In the genomic region with DNA sequence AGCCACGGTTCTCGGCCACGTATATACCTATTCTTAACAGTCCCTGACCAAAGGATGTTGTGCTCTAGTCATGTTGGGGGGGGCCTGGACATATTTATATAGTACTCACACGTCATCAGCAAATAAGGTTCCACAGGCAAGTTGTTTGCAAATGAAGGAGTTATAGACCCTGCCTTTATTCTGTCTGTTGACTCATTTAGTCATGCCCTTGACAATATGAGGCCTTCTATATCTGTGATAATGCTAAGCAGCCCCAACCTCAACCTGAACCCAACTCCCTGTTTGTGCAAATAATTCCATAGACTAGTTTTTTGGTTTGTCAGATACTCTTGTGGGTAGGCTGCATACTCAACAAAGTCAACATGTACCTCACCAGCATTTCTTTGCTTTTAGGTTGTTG, we compare ENCODE assay signal across 19 cellular contexts. TPM values are rescaled to one million over a fixed set of nuclear protein-coding genes. Genes with fewer than 3 reads are reported as not detected.
DNase-seq lines count a peak whose midpoint lies in the region; ATAC-seq, FAIRE-seq and TF ChIP-seq lines count a peak whose summit lies in the region.
"Had no signal": no experiment of that assay in that cellular context is flagged by ENCODE, and none has a peak within 500 bp of the region (broad histone marks: within the 10 kb centered on the region; RNA-seq: fewer than 3 reads in every experiment).

No MANE protein-coding gene starts in this region.

- H3K4me3 ChIP-seq in HepG2 (replicated peaks in 1 of 3; ENCODE audit: insufficient read depth in 1 of 3, low read depth in 2 of 3, low read length in 3 of 3) (no peak overlapping the region), right lobe of liver (no peak overlapping the region), trophoblast cell (ENCODE audit: low read depth, low read length) (no peak overlapping the region), aorta (ENCODE audit: low read length in 2 of 2) (peak overlapping the region in 1 of 2 donors; percentile 14)
- H3K4me3 ChIP-seq: GM23338 had no signal

- H3K4me1 ChIP-seq in HepG2 (ENCODE audit: insufficient read depth, low read length), result peaks cover 7% of the 10 kb centered on the region; the same call in 1 of the 2 replicates
- no peaks in the 10 kb centered on the region for H3K4me1 ChIP-seq in right lobe of liver
- H3K4me1 ChIP-seq in trophoblast cell (ENCODE audit: control insufficient read depth in 1 of 2, insufficient read depth in 2 of 2, low read length in 2 of 2), result no peaks in the 10 kb centered on the region
- H3K4me1 ChIP-seq in aorta (ENCODE audit: control insufficient read depth in 1 of 2, insufficient read depth in 2 of 2, low read length in 2 of 2), result no peaks in the 10 kb centered on the region

- no peak; the same call in 2 of the 3 replicates for ATAC-seq in HepG2
- no peak for ATAC-seq in right lobe of liver
- ATAC-seq in aorta (ENCODE audit: low FRiP score), result no peak
- ATAC-seq in GM18868 (IDR thresholded peaks at IDR 0.05; ENCODE audit: unreplicated experiment), result no peak
- ATAC-seq: GM23338 had no signal

- no peak for TF ChIP-seq RAD21 in HepG2 (CRISPR knock-in tag; IDR thresholded peaks at IDR 0.05)

- POLR2A ChIA-PET in HepG2 (lab: Yijun Ruan, JAX), result no interaction called here

- no peak overlapping the region for H2BK120ac ChIP-seq in trophoblast cell (ENCODE audit: insufficient read depth, low read length, poor library complexity)

- H3K4me2 ChIP-seq in HepG2 (ENCODE audit: low read depth, low read length) (no peak overlapping the region), trophoblast cell (ENCODE audit: low read length) (no peak overlapping the region)
- H3K4me2 ChIP-seq: GM23338 had no signal

- TF ChIP-seq EP300 in HepG2 (IDR thresholded peaks at IDR 0.05; ENCODE audit: low read depth in 2 of 2, low read length in 2 of 2) (no peak), HepG2 (CRISPR knock-in tag; IDR thresholded peaks at IDR 0.05; ENCODE audit: borderline replicate concordance) (no peak)

- DNase-seq in HepG2 (ENCODE audit: low spot score) (peak; percentile 68), right lobe of liver (no peak), endothelial cell (ENCODE audit: low spot score) (no peak), trophoblast cell (no peak), OCI-M1 (lab: John Stamatoyannopoulos, UW) (no peak), aorta (no peak)
- DNase-seq: CD4-positive, alpha-beta T cell; COR-L47; DMS153; GF-D8; H7; KG1 had no signal

- no peak overlapping the region for H2AK5ac ChIP-seq in trophoblast cell (ENCODE audit: low read length)

- peak overlapping the region; percentile 76 for H3K4me3 Mint-ChIP-seq in endothelial cell (ENCODE audit: unreplicated experiment)
- H3K4me3 Mint-ChIP-seq: GM23338, IgD-negative memory B cell had no signal

- H3K27me3 ChIP-seq in HepG2 (ENCODE audit: control insufficient read depth in 1 of 2, insufficient read depth in 2 of 2, low read length in 2 of 2) (no peaks in the 10 kb centered on the region), right lobe of liver (no peaks in the 10 kb centered on the region), trophoblast cell (ENCODE audit: insufficient read depth, low read length) (no peaks in the 10 kb centered on the region), aorta (ENCODE audit: control insufficient read depth in 1 of 2, insufficient read depth in 2 of 2, low read length in 1 of 2) (no peaks in the 10 kb centered on the region)

- TF ChIP-seq POLR2A in HepG2 (IDR thresholded peaks at IDR 0.05; ENCODE audit: insufficient read depth in 1 of 2, low read depth in 2 of 2, low read length in 2 of 2), result no peak
- TF ChIP-seq POLR2A in right lobe of liver (IDR thresholded peaks at IDR 0.05), result no peak

- peaks cover 42% of the 10 kb centered on the region for H3K36me3 Mint-ChIP-seq in endothelial cell (ENCODE audit: low read depth, unreplicated experiment)

- no peak overlapping the region for H2BK12ac ChIP-seq in trophoblast cell (ENCODE audit: low read length)

- H2AFZ ChIP-seq in HepG2 (ENCODE audit: low read length) (no peak overlapping the region), trophoblast cell (ENCODE audit: insufficient read depth, low read length, poor library complexity) (no peak overlapping the region)
- H2AFZ ChIP-seq: GM23338 had no signal

- H3K23ac ChIP-seq in trophoblast cell (ENCODE audit: low read length), result no peak overlapping the region

- no peak overlapping the region for H3K14ac ChIP-seq in trophoblast cell (ENCODE audit: low read length)

- TF ChIP-seq CTCF in HepG2 (CRISPR knock-in tag; IDR thresholded peaks at IDR 0.05) (no peak), right lobe of liver (IDR thresholded peaks at IDR 0.05) (no peak), endothelial cell (IDR thresholded peaks at IDR 0.05; ENCODE audit: unreplicated experiment) (no peak)

- H3K9me3 ChIP-seq in HepG2 (ENCODE audit: low read length) (no peaks in the 10 kb centered on the region), right lobe of liver (peaks cover 0 to 3% (median 0%) of the 10 kb centered on the region in 4 donors), trophoblast cell (ENCODE audit: insufficient read depth, low read depth, low read length) (no peaks in the 10 kb centered on the region), aorta (ENCODE audit: control insufficient read depth, low read length) (peaks cover 37% of the 10 kb centered on the region)

- no peaks in the 10 kb centered on the region for H3K9me3 Mint-ChIP-seq in endothelial cell (ENCODE audit: unreplicated experiment)
- H3K9me3 Mint-ChIP-seq: GM23338 had no signal

- WGBS in HepG2 (ENCODE audit: low lambda C conversion rate), result 88% methylated on average over 4 of the region's 4 CpGs
- WGBS in right lobe of liver (ENCODE audit: insufficient coverage, low coverage, low lambda C conversion rate, missing lambda C conversion rate), result 100% methylated on average over 4 of the region's 4 CpGs
- no CpG with 5 or more reads among the region's 4 CpGs for WGBS in trophoblast cell (ENCODE audit: extremely low coverage, insufficient coverage, insufficient read length)
- WGBS in aorta, 2 donors, result 95 to 100% methylated on average over 4 of the region's 4 CpGs

- intact Hi-C loops in HepG2 (cut with micrococcal nuclease; ENCODE audit: unreplicated experiment), result no loop called here
- intact Hi-C loops in right lobe of liver (cut with DNase I), result no loop called here
- intact Hi-C loops in aorta (cut with DNase I), result no loop called here

- no peaks in the 10 kb centered on the region for H3K79me1 ChIP-seq in trophoblast cell (ENCODE audit: low read length)

- CTCF ChIA-PET in HepG2 (lab: Yijun Ruan, JAX; ENCODE audit: low intra/inter-chr PET ratio, low total read pairs), result no interaction called here

- H3K36me3 ChIP-seq in HepG2 (replicated peaks in 1 of 2; ENCODE audit: control insufficient read depth in 1 of 2, insufficient read depth in 2 of 2, low read length in 2 of 2) (peaks cover 4 to 32% of the 10 kb centered on the region in 2 experiments), right lobe of liver (peaks cover 0 to 26% (median 13%) of the 10 kb centered on the region in 4 donors), trophoblast cell (ENCODE audit: control insufficient read depth in 1 of 2, insufficient read depth in 2 of 2, low read length in 2 of 2) (peaks cover 21 to 49% of the 10 kb centered on the region in 2 experiments), aorta (ENCODE audit: control insufficient read depth in 1 of 2, insufficient read depth in 2 of 2, low read length in 1 of 2) (peaks cover 17 to 19% of the 10 kb centered on the region in 2 donors)

- no peaks in the 10 kb centered on the region for H3K4me1 Mint-ChIP-seq in endothelial cell (ENCODE audit: unreplicated experiment)
- H3K4me1 Mint-ChIP-seq: GM23338 had no signal

- H4K20me1 ChIP-seq in HepG2 (ENCODE audit: insufficient read depth, low read length), result no peaks in the 10 kb centered on the region

- H3K27me3 Mint-ChIP-seq in endothelial cell (ENCODE audit: unreplicated experiment), result peaks cover 2% of the 10 kb centered on the region
- H3K27me3 Mint-ChIP-seq: CD4-positive, alpha-beta T cell; IgD-negative memory B cell had no signal

- no peak overlapping the region for H2BK5ac ChIP-seq in trophoblast cell (ENCODE audit: low read depth, low read length, poor library complexity)

- peak overlapping the region; percentile 64 for H3K4ac ChIP-seq in trophoblast cell (ENCODE audit: low read depth, low read length)

- H3K18ac ChIP-seq in trophoblast cell (ENCODE audit: low read length), result no peak overlapping the region

- FAIRE-seq in HepG2 (lab: Jason Lieb, UNC), result no peak
- FAIRE-seq: D721Med, GM18507 had no signal

- BruUV-seq in HepG2 (replicated peaks; lab: Mats Ljungman, UMichigan), result no TSS peak

- no peak overlapping the region for H3K9ac ChIP-seq in HepG2 (ENCODE audit: insufficient read depth, low read depth, low read length)
- no peak overlapping the region for H3K9ac ChIP-seq in trophoblast cell (ENCODE audit: low read length)

- no peak overlapping the region for H4K91ac ChIP-seq in trophoblast cell (ENCODE audit: low read depth, low read length)

- no peak overlapping the region for H4K12ac ChIP-seq in trophoblast cell (ENCODE audit: low read depth, low read length)

- no peak overlapping the region for H4K8ac ChIP-seq in trophoblast cell (ENCODE audit: low read depth, low read length)

- in situ Hi-C loops in HepG2 (cut with HindIII; ENCODE audit: extremely low pct_ligation_motif_present, low pct_unique_long_range_greater_than_20kb), result no loop called here

- no peak overlapping the region for H3K27ac ChIP-seq in HepG2 (ENCODE audit: extremely low read length, insufficient read depth, low read length)
- no peak overlapping the region for H3K27ac ChIP-seq in right lobe of liver
- H3K27ac ChIP-seq in trophoblast cell (ENCODE audit: low read depth, low read length), result no peak overlapping the region
- no peak overlapping the region for H3K27ac ChIP-seq in aorta (ENCODE audit: low read depth in 1 of 2, low read length in 2 of 2)
- H3K27ac ChIP-seq: 22Rv1 had no signal

- H3K79me2 ChIP-seq in HepG2 (ENCODE audit: insufficient read depth, low read length) (no peaks in the 10 kb centered on the region), trophoblast cell (ENCODE audit: control insufficient read depth, insufficient read depth, low read length, poor library complexity) (peaks cover 2% of the 10 kb centered on the region)

- no peak overlapping the region for H3K27ac Mint-ChIP-seq in endothelial cell (ENCODE audit: unreplicated experiment)
- H3K27ac Mint-ChIP-seq: CD4-positive, alpha-beta T cell; GM23338 had no signal

RNA-seq across cellular contexts. Expression of a gene that starts 8.9 kb away (rescaled TPM):
- total RNA-seq in HepG2 (2016; rRNA removed; fragmentation: Illumina TruSeq; extraction: Trizol) (2.1 and 3.4 TPM in 2 replicates), right lobe of liver (1 to 10 TPM; 4.0 to 8.4 (median 5.9) TPM), endothelial cell (ENCODE audit: unreplicated experiment) (19.6 TPM), aorta (10 to 100 TPM in 1 of 2 donors, 1 to 10 TPM in 1; 9.8 to 17.9 TPM)
- 8.8 and 9.5 TPM in 2 replicates for total RNA-seq in HepG2 (2016; cell fraction: cytosol; rRNA removed; fragmentation: Illumina TruSeq; extraction: Trizol; ENCODE audit: low read depth)
- 1.9 and 3.3 TPM in 2 replicates for total RNA-seq in HepG2 (2016; cell fraction: insoluble cytoplasmic fraction; rRNA removed; fragmentation: Illumina TruSeq; extraction: Trizol)
- total RNA-seq in HepG2 (2016; cell fraction: membrane; rRNA removed; fragmentation: Illumina TruSeq; extraction: Trizol), result 6.5 and 7.6 TPM in 2 replicates
- total RNA-seq in HepG2 (2016; cell fraction: nucleus; rRNA removed; fragmentation: Illumina TruSeq; extraction: Trizol), result 3.7 and 4.4 TPM in 2 replicates
- polyA plus RNA-seq in HepG2 (2011; rRNA removed) (0.50 and 0.89 TPM in 2 replicates), aorta (1 to 10 TPM; 3.7 to 6.6 TPM)
- polyA plus RNA-seq in HepG2 (2011; cell fraction: cytosol; rRNA removed), result 0.28 and 0.31 TPM in 2 replicates
- polyA plus RNA-seq in HepG2 (2011; cell fraction: nucleus; rRNA removed), result 1.1 and 1.3 TPM in 2 replicates
- polyA plus RNA-seq in HepG2 (2012), result 0.69 and 1.8 TPM in 2 replicates
- polyA plus RNA-seq in HepG2 (2016; cell fraction: cytosol; fragmentation: Illumina TruSeq; extraction: Trizol; ENCODE audit: low read depth), result 0.43 and 0.46 TPM in 2 replicates
- polyA plus RNA-seq in HepG2 (2016; cell fraction: insoluble cytoplasmic fraction; fragmentation: Illumina TruSeq; extraction: Trizol; ENCODE audit: low read depth), result 1.3 TPM in 2 replicates
- polyA plus RNA-seq in HepG2 (2016; cell fraction: membrane; fragmentation: Illumina TruSeq; extraction: Trizol; ENCODE audit: low read depth), result 0.57 and 0.85 TPM in 2 replicates
- polyA plus RNA-seq in HepG2 (2016; cell fraction: nucleus; fragmentation: Illumina TruSeq; extraction: Trizol; ENCODE audit: insufficient read depth, low read depth), result 2.9 and 3.3 TPM in 2 replicates
- polyA minus RNA-seq in HepG2 (2011; rRNA and poly(A)+ RNA removed; ENCODE audit: low replicate concordance), result 1.6 and 6.4 TPM in 2 replicates
- 0.89 and 1.1 TPM in 2 replicates for polyA minus RNA-seq in HepG2 (2011; cell fraction: cytosol; rRNA and poly(A)+ RNA removed)
- 7.1 and 8.7 TPM in 2 replicates for polyA minus RNA-seq in HepG2 (2011; cell fraction: nucleus; rRNA and poly(A)+ RNA removed)
- 4.7 and 4.8 TPM in 2 replicates for polyA plus RNA-seq in trophoblast cell (2013)

RNA-seq across cellular contexts. Expression of a gene that starts 31.7 kb away (rescaled TPM):
- total RNA-seq in HepG2 (2016; rRNA removed; fragmentation: Illumina TruSeq; extraction: Trizol) (15.6 and 16.9 TPM in 2 replicates), right lobe of liver (10 to 100 TPM in 1 of 6 experiments, 1 to 10 TPM in 5; 3.7 to 11.6 (median 5.7) TPM), endothelial cell (ENCODE audit: unreplicated experiment) (22.6 TPM), aorta (10 to 100 TPM in 1 of 2 donors, 1 to 10 TPM in 1; 7.8 to 13.6 TPM)
- total RNA-seq in HepG2 (2016; cell fraction: cytosol; rRNA removed; fragmentation: Illumina TruSeq; extraction: Trizol; ENCODE audit: low read depth), result 2.1 and 3.8 TPM in 2 replicates
- 15.4 and 16.9 TPM in 2 replicates for total RNA-seq in HepG2 (2016; cell fraction: insoluble cytoplasmic fraction; rRNA removed; fragmentation: Illumina TruSeq; extraction: Trizol)
- 8.5 and 12.6 TPM in 2 replicates for total RNA-seq in HepG2 (2016; cell fraction: membrane; rRNA removed; fragmentation: Illumina TruSeq; extraction: Trizol)
- total RNA-seq in HepG2 (2016; cell fraction: nucleus; rRNA removed; fragmentation: Illumina TruSeq; extraction: Trizol), result 16.0 and 22.2 TPM in 2 replicates
- polyA plus RNA-seq in HepG2 (2011; rRNA removed) (7.6 and 8.2 TPM in 2 replicates), aorta (1 to 10 TPM; 4.8 to 5.4 TPM)
- 5.1 and 5.2 TPM in 2 replicates for polyA plus RNA-seq in HepG2 (2011; cell fraction: cytosol; rRNA removed)
- polyA plus RNA-seq in HepG2 (2011; cell fraction: nucleus; rRNA removed), result 17.2 and 19.6 TPM in 2 replicates
- 7.7 and 8.2 TPM in 2 replicates for polyA plus RNA-seq in HepG2 (2012)
- polyA plus RNA-seq in HepG2 (2016; cell fraction: cytosol; fragmentation: Illumina TruSeq; extraction: Trizol; ENCODE audit: low read depth), result 0.59 and 1.0 TPM in 2 replicates
- 8.0 and 9.0 TPM in 2 replicates for polyA plus RNA-seq in HepG2 (2016; cell fraction: insoluble cytoplasmic fraction; fragmentation: Illumina TruSeq; extraction: Trizol; ENCODE audit: low read depth)
- polyA plus RNA-seq in HepG2 (2016; cell fraction: membrane; fragmentation: Illumina TruSeq; extraction: Trizol; ENCODE audit: low read depth), result 2.3 and 2.5 TPM in 2 replicates
- polyA plus RNA-seq in HepG2 (2016; cell fraction: nucleus; fragmentation: Illumina TruSeq; extraction: Trizol; ENCODE audit: insufficient read depth, low read depth), result 15.1 and 16.1 TPM in 2 replicates
- 8.4 and 36.9 TPM in 2 replicates for polyA minus RNA-seq in HepG2 (2011; rRNA and poly(A)+ RNA removed; ENCODE audit: low replicate concordance)
- 9.9 and 11.3 TPM in 2 replicates for polyA minus RNA-seq in HepG2 (2011; cell fraction: cytosol; rRNA and poly(A)+ RNA removed)
- polyA minus RNA-seq in HepG2 (2011; cell fraction: nucleus; rRNA and poly(A)+ RNA removed), result 55.4 and 71.0 TPM in 2 replicates
- 8.9 and 9.9 TPM in 2 replicates for polyA plus RNA-seq in trophoblast cell (2013)

RNA-seq across cellular contexts. Expression of a gene that starts 36.4 kb away (rescaled TPM):
- total RNA-seq in HepG2 (2016; rRNA removed; fragmentation: Illumina TruSeq; extraction: Trizol) (16.3 and 16.6 TPM in 2 replicates), right lobe of liver (1 to 10 TPM; 2.6 to 9.0 (median 4.9) TPM), endothelial cell (ENCODE audit: unreplicated experiment) (7.0 TPM), aorta (1 to 10 TPM; 8.0 to 8.5 TPM)
- total RNA-seq in HepG2 (2016; cell fraction: cytosol; rRNA removed; fragmentation: Illumina TruSeq; extraction: Trizol; ENCODE audit: low read depth), result 2.7 and 4.8 TPM in 2 replicates
- total RNA-seq in HepG2 (2016; cell fraction: insoluble cytoplasmic fraction; rRNA removed; fragmentation: Illumina TruSeq; extraction: Trizol), result 16.4 and 17.7 TPM in 2 replicates
- total RNA-seq in HepG2 (2016; cell fraction: membrane; rRNA removed; fragmentation: Illumina TruSeq; extraction: Trizol), result 8.6 and 8.9 TPM in 2 replicates
- total RNA-seq in HepG2 (2016; cell fraction: nucleus; rRNA removed; fragmentation: Illumina TruSeq; extraction: Trizol), result 16.0 and 16.1 TPM in 2 replicates
- polyA plus RNA-seq in HepG2 (2011; rRNA removed) (8.1 and 11.7 TPM in 2 replicates), aorta (1 to 10 TPM; 4.5 to 6.1 TPM)
- 4.8 and 6.2 TPM in 2 replicates for polyA plus RNA-seq in HepG2 (2011; cell fraction: cytosol; rRNA removed)
- polyA plus RNA-seq in HepG2 (2011; cell fraction: nucleus; rRNA removed), result 26.1 and 30.1 TPM in 2 replicates
- 6.3 and 12.5 TPM in 2 replicates for polyA plus RNA-seq in HepG2 (2012)
- polyA plus RNA-seq in HepG2 (2016; cell fraction: cytosol; fragmentation: Illumina TruSeq; extraction: Trizol; ENCODE audit: low read depth), result 2.3 TPM in 2 replicates
- polyA plus RNA-seq in HepG2 (2016; cell fraction: insoluble cytoplasmic fraction; fragmentation: Illumina TruSeq; extraction: Trizol; ENCODE audit: low read depth), result 11.9 and 12.5 TPM in 2 replicates
- 3.4 and 3.6 TPM in 2 replicates for polyA plus RNA-seq in HepG2 (2016; cell fraction: membrane; fragmentation: Illumina TruSeq; extraction: Trizol; ENCODE audit: low read depth)
- 18.3 and 19.5 TPM in 2 replicates for polyA plus RNA-seq in HepG2 (2016; cell fraction: nucleus; fragmentation: Illumina TruSeq; extraction: Trizol; ENCODE audit: insufficient read depth, low read depth)
- 29.3 and 39.6 TPM in 2 replicates for polyA minus RNA-seq in HepG2 (2011; rRNA and poly(A)+ RNA removed; ENCODE audit: low replicate concordance)
- 4.4 and 6.0 TPM in 2 replicates for polyA minus RNA-seq in HepG2 (2011; cell fraction: cytosol; rRNA and poly(A)+ RNA removed)
- polyA minus RNA-seq in HepG2 (2011; cell fraction: nucleus; rRNA and poly(A)+ RNA removed), result 35.4 and 48.9 TPM in 2 replicates
- polyA plus RNA-seq in trophoblast cell (2013), result 12.1 and 12.7 TPM in 2 replicates

RNA-seq across cellular contexts. Expression of a gene that starts 50.9 kb away (rescaled TPM):
- total RNA-seq in HepG2 (2016; rRNA removed; fragmentation: Illumina TruSeq; extraction: Trizol) (not detected in 2 replicates), right lobe of liver (1 to 10 TPM; 1.1 to 2.5 (median 1.9) TPM), endothelial cell (ENCODE audit: unreplicated experiment) (12.2 TPM), aorta (1 to 10 TPM; 2.9 to 5.4 TPM)
- total RNA-seq in HepG2 (2016; cell fraction: cytosol; rRNA removed; fragmentation: Illumina TruSeq; extraction: Trizol; ENCODE audit: low read depth), result not detected in 2 replicates
- not detected in 2 replicates for total RNA-seq in HepG2 (2016; cell fraction: insoluble cytoplasmic fraction; rRNA removed; fragmentation: Illumina TruSeq; extraction: Trizol)
- not detected in 2 replicates for total RNA-seq in HepG2 (2016; cell fraction: membrane; rRNA removed; fragmentation: Illumina TruSeq; extraction: Trizol)
- total RNA-seq in HepG2 (2016; cell fraction: nucleus; rRNA removed; fragmentation: Illumina TruSeq; extraction: Trizol), result not detected in 2 replicates
- polyA plus RNA-seq in HepG2 (2011; rRNA removed) (not detected in 2 replicates), aorta (1 to 10 TPM; 1.1 to 5.2 TPM)
- polyA plus RNA-seq in HepG2 (2011; cell fraction: cytosol; rRNA removed), result 0.03 TPM in 1 of 2 replicates, not detected in the other
- not detected in 2 replicates for polyA plus RNA-seq in HepG2 (2011; cell fraction: nucleus; rRNA removed)
- polyA plus RNA-seq in HepG2 (2012), result 0.20 and 0.51 TPM in 2 replicates
- polyA plus RNA-seq in HepG2 (2016; cell fraction: cytosol; fragmentation: Illumina TruSeq; extraction: Trizol; ENCODE audit: low read depth), result not detected in 2 replicates
- polyA plus RNA-seq in HepG2 (2016; cell fraction: insoluble cytoplasmic fraction; fragmentation: Illumina TruSeq; extraction: Trizol; ENCODE audit: low read depth), result not detected in 2 replicates
- not detected in 2 replicates for polyA plus RNA-seq in HepG2 (2016; cell fraction: membrane; fragmentation: Illumina TruSeq; extraction: Trizol; ENCODE audit: low read depth)
- polyA plus RNA-seq in HepG2 (2016; cell fraction: nucleus; fragmentation: Illumina TruSeq; extraction: Trizol; ENCODE audit: insufficient read depth, low read depth), result not detected in 2 replicates
- polyA minus RNA-seq in HepG2 (2011; rRNA and poly(A)+ RNA removed; ENCODE audit: low replicate concordance), result not detected in 2 replicates
- polyA minus RNA-seq in HepG2 (2011; cell fraction: cytosol; rRNA and poly(A)+ RNA removed), result not detected in 2 replicates
- polyA minus RNA-seq in HepG2 (2011; cell fraction: nucleus; rRNA and poly(A)+ RNA removed), result not detected in 2 replicates
- 2.1 and 2.2 TPM in 2 replicates for polyA plus RNA-seq in trophoblast cell (2013)
- total RNA-seq: HT-29 had no signal

RNA-seq across cellular contexts. Expression of a gene that starts 51.7 kb away (rescaled TPM):
- total RNA-seq in HepG2 (2016; rRNA removed; fragmentation: Illumina TruSeq; extraction: Trizol) (29.9 and 33.6 TPM in 2 replicates), right lobe of liver (10 to 100 TPM in 3 of 6 experiments, 1 to 10 TPM in 3; 7.2 to 13.1 (median 10.4) TPM), endothelial cell (ENCODE audit: unreplicated experiment) (24.5 TPM), aorta (10 to 100 TPM; 14.1 to 15.8 TPM)
- total RNA-seq in HepG2 (2016; cell fraction: cytosol; rRNA removed; fragmentation: Illumina TruSeq; extraction: Trizol; ENCODE audit: low read depth), result 3.1 TPM in 2 replicates
- 29.5 and 35.3 TPM in 2 replicates for total RNA-seq in HepG2 (2016; cell fraction: insoluble cytoplasmic fraction; rRNA removed; fragmentation: Illumina TruSeq; extraction: Trizol)
- 14.9 and 16.5 TPM in 2 replicates for total RNA-seq in HepG2 (2016; cell fraction: membrane; rRNA removed; fragmentation: Illumina TruSeq; extraction: Trizol)
- total RNA-seq in HepG2 (2016; cell fraction: nucleus; rRNA removed; fragmentation: Illumina TruSeq; extraction: Trizol), result 33.7 and 36.4 TPM in 2 replicates
- polyA plus RNA-seq in HepG2 (2011; rRNA removed) (4.3 and 5.2 TPM in 2 replicates), aorta (1 to 10 TPM; 1.5 to 4.6 TPM)
- 1.6 and 2.6 TPM in 2 replicates for polyA plus RNA-seq in HepG2 (2011; cell fraction: cytosol; rRNA removed)
- polyA plus RNA-seq in HepG2 (2011; cell fraction: nucleus; rRNA removed), result 10.7 and 10.9 TPM in 2 replicates
- 3.7 and 6.7 TPM in 2 replicates for polyA plus RNA-seq in HepG2 (2012)
- polyA plus RNA-seq in HepG2 (2016; cell fraction: cytosol; fragmentation: Illumina TruSeq; extraction: Trizol; ENCODE audit: low read depth), result 0.78 and 0.85 TPM in 2 replicates
- polyA plus RNA-seq in HepG2 (2016; cell fraction: insoluble cytoplasmic fraction; fragmentation: Illumina TruSeq; extraction: Trizol; ENCODE audit: low read depth), result 9.0 and 9.2 TPM in 2 replicates
- 3.8 and 3.9 TPM in 2 replicates for polyA plus RNA-seq in HepG2 (2016; cell fraction: membrane; fragmentation: Illumina TruSeq; extraction: Trizol; ENCODE audit: low read depth)
- 27.7 and 29.1 TPM in 2 replicates for polyA plus RNA-seq in HepG2 (2016; cell fraction: nucleus; fragmentation: Illumina TruSeq; extraction: Trizol; ENCODE audit: insufficient read depth, low read depth)
- 8.5 and 23.1 TPM in 2 replicates for polyA minus RNA-seq in HepG2 (2011; rRNA and poly(A)+ RNA removed; ENCODE audit: low replicate concordance)
- 6.0 and 6.3 TPM in 2 replicates for polyA minus RNA-seq in HepG2 (2011; cell fraction: cytosol; rRNA and poly(A)+ RNA removed)
- 29.7 and 33.8 TPM in 2 replicates for polyA minus RNA-seq in HepG2 (2011; cell fraction: nucleus; rRNA and poly(A)+ RNA removed)
- polyA plus RNA-seq in trophoblast cell (2013), result 7.5 and 8.0 TPM in 2 replicates
